12 cellular contexts compared by ENCODE assay signal in the genomic region with DNA sequence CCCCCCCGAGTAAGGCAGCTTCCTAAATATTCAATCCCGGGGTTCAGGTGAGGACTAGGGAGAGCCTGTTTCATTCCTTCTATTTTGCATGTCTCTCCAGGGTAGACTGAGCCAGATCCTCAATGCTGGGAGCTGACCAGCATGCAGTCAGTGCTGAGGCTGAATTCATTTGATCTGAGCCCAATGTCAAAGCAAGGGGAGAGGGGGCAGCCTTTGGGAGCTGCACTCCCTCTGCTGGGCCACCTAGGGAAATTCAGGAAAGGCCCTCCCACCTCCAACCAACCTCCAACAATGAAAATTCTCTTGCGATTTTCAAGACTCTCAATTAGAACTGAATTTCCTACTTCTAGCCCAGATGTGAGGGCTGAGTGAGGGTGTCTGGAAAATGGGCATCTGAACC.
DNase-seq lines count a peak whose midpoint lies in the region; ATAC-seq and TF ChIP-seq lines count a peak whose summit lies in the region.
"Had no signal": no experiment of that assay in that cellular context is flagged by ENCODE, and none has a peak within 500 bp of the region (broad histone marks: within the 10 kb centered on the region; RNA-seq: fewer than 3 reads in every experiment).

No MANE protein-coding gene starts in this region.

- H3K9me3 Mint-ChIP-seq in activated naive CD4-positive, alpha-beta T cell treated with anti-CD3 and anti-CD28 coated beads for 36 hours: no peaks in the 10 kb centered on the region
- H3K9me3 Mint-ChIP-seq: memory B cell had no signal

- no peak overlapping the region for H3K4me3 Mint-ChIP-seq in activated naive CD4-positive, alpha-beta T cell treated with anti-CD3 and anti-CD28 coated beads for 36 hours
- H3K4me3 Mint-ChIP-seq: memory B cell had no signal

- H3K36me3 ChIP-seq in esophagus squamous epithelium (no peaks in the 10 kb centered on the region), stomach (no peaks in the 10 kb centered on the region)

- no peaks in the 10 kb centered on the region for H3K4me1 Mint-ChIP-seq in activated naive CD4-positive, alpha-beta T cell treated with anti-CD3 and anti-CD28 coated beads for 36 hours (ENCODE audit: low read depth)
- H3K4me1 Mint-ChIP-seq: memory B cell had no signal

- CTCF ChIA-PET in activated naive CD4-positive, alpha-beta T cell treated with anti-CD3 and anti-CD28 coated beads for 36 hours (lab: Charles Lee): no interaction called here

- TF ChIP-seq CTCF in esophagus squamous epithelium (IDR thresholded peaks at IDR 0.05) (peak in 5 of 6 experiments; percentile 44 to 65 (median 51)), stomach (IDR thresholded peaks at IDR 0.05) (peak in 5 of 7 experiments; percentile 26 to 52 (median 43))

- TF ChIP-seq POLR2A in esophagus squamous epithelium (IDR thresholded peaks at IDR 0.05) (no peak), stomach (IDR thresholded peaks at IDR 0.05) (no peak)

- ATAC-seq in HG03135 (IDR thresholded peaks at IDR 0.05; ENCODE audit: unreplicated experiment): no peak

- no peak for TF ChIP-seq EP300 in stomach (IDR thresholded peaks at IDR 0.05)

- H3K4me3 ChIP-seq in esophagus squamous epithelium (no peak overlapping the region), stomach (no peak overlapping the region)

- WGBS in esophagus squamous epithelium, 2 donors: 20 to 21% methylated on average over 1 to 2 of the region's 3 CpGs
- WGBS in stomach, 5 donors: 4 to 26% (median 15%) methylated on average over 2 to 3 of the region's 3 CpGs

- peak; percentile 39 to 67 (median 40) for DNase-seq in NCI-H1417 (lab: John Stamatoyannopoulos, UW)
- DNase-seq in NCI-H1417 treated with DMSO at 0.1 percent for 48 hours (lab: John Stamatoyannopoulos, UW): no peak
- peak; percentile 9 for DNase-seq in NCI-H748 treated with DMSO at 0.1 percent for 48 hours (lab: John Stamatoyannopoulos, UW)
- no peak for DNase-seq in esophagus squamous epithelium (lab: John Stamatoyannopoulos, UW)
- DNase-seq in stomach: no peak
- no peak for DNase-seq in activated CD8-positive, alpha-beta memory T cell treated with anti-CD3 and anti-CD28 coated beads for 24 hours
- no peak for DNase-seq in activated naive CD4-positive, alpha-beta T cell treated with anti-CD3 and anti-CD28 coated beads for 36 hours
- DNase-seq: activated CD4-positive, alpha-beta T cell treated with anti-CD3 and anti-CD28 coated beads, Interleukin-2, amount 50 U/mL, for 4 hours; dermis blood vessel endothelial cell; IMR-90 had no signal

- no peak overlapping the region for H3K27ac ChIP-seq in esophagus squamous epithelium
- H3K27ac ChIP-seq in stomach: no peak overlapping the region

- H3K27me3 Mint-ChIP-seq in activated naive CD4-positive, alpha-beta T cell treated with anti-CD3 and anti-CD28 coated beads for 36 hours (ENCODE audit: low read depth): peaks cover 25% of the 10 kb centered on the region

- H3K36me3 Mint-ChIP-seq in activated naive CD4-positive, alpha-beta T cell treated with anti-CD3 and anti-CD28 coated beads for 36 hours (ENCODE audit: low read depth): no peaks in the 10 kb centered on the region
- H3K36me3 Mint-ChIP-seq: memory B cell had no signal

- H3K27me3 ChIP-seq in esophagus squamous epithelium (peaks cover 0 to 62% (median 0%) of the 10 kb centered on the region in 4 donors), stomach (peaks cover 0 to 38% (median 4%) of the 10 kb centered on the region in 3 donors)

- H3K9me3 ChIP-seq in esophagus squamous epithelium (no peaks in the 10 kb centered on the region), stomach (no peaks in the 10 kb centered on the region)

- intact Hi-C loops in esophagus squamous epithelium (cut with DNase I) (loop anchor here (10.0 kb wide), 1 partner anchor 106 kb away; no protein-coding TSS in a partner anchor), stomach (cut with DNase I; ENCODE audit: low total_unique reads) (no loop called here)
- intact Hi-C loops in activated naive CD4-positive, alpha-beta T cell treated with anti-CD3 and anti-CD28 coated beads for 36 hours (cut with micrococcal nuclease): loop anchor here (10.0 kb wide), 1 partner anchor 106 kb away; no protein-coding TSS in a partner anchor

- no peaks in the 10 kb centered on the region for H3K4me1 ChIP-seq in esophagus squamous epithelium
- H3K4me1 ChIP-seq in stomach: no peaks in the 10 kb centered on the region

- no peak overlapping the region for H3K27ac Mint-ChIP-seq in activated naive CD4-positive, alpha-beta T cell treated with anti-CD3 and anti-CD28 coated beads for 36 hours
- H3K27ac Mint-ChIP-seq: memory B cell had no signal

Comparison
In these comparisons a context has a peak if more than half of its experiments do, and no peak if none do; other contexts are left out.
1. DNase-seq: peak in NCI-H1417 (3 of 3) and NCI-H748 treated with DMSO at 0.1 percent for 48 hours (single experiment); none in NCI-H1417 treated with DMSO at 0.1 percent for 48 hours (single experiment), esophagus squamous epithelium (single experiment), stomach (single experiment), activated CD8-positive, alpha-beta memory T cell treated with anti-CD3 and anti-CD28 coated beads for 24 hours (single experiment) and activated naive CD4-positive, alpha-beta T cell treated with anti-CD3 and anti-CD28 coated beads for 36 hours (single experiment).